Comparison of ENCODE assay signal across 29 cellular contexts in genomic region chr1:159664247-159664646, GRCh38. TPM values are rescaled to one million over a fixed set of nuclear protein-coding genes. Genes with fewer than 3 reads are reported as not detected.
"Had no signal": no experiment of that assay in that cellular context is flagged by ENCODE, and none has a peak within 500 bp of the region (broad histone marks: within the 10 kb centered on the region; RNA-seq: fewer than 3 reads in every experiment).

No MANE protein-coding gene starts in this region.

- H3K4me1 ChIP-seq: adrenal gland, ascending aorta, esophagus squamous epithelium, gastrocnemius medialis, stomach, suprapubic skin, tibial nerve, vagina had no signal

- H3K4me1 Mint-ChIP-seq: activated T-helper 17 cell treated with anti-CD3 and anti-CD28 coated beads, Interleukin-2, amount 50 U/mL, for 72 hours; neural crest cell; WTC11 had no signal

- H3K4me3 ChIP-seq: adrenal gland, ascending aorta, coronary artery, esophagus squamous epithelium, gastrocnemius medialis, left lung, lung, stomach, suprapubic skin, tibial nerve, vagina had no signal

- H3K4me3 Mint-ChIP-seq: activated naive CD8-positive, alpha-beta T cell; activated T-cell treated with anti-CD3 and anti-CD28 coated beads, Interleukin-2, amount 50 U/mL, for 24 hours; activated T-helper 17 cell treated with anti-CD3 and anti-CD28 coated beads, Interleukin-2, amount 50 U/mL, for 72 hours; endodermal cell; naive B cell; neural crest cell; stimulated activated memory B cell treated with anti-CD40 and anti-IgM and Interleukin-4, amounts not matched to agents 10 μg/mL and 1 μg/mL and 100 μg/mL, for 72 hours; WTC11 had no signal

- H3K9me3 ChIP-seq: adrenal gland, ascending aorta, esophagus squamous epithelium, gastrocnemius medialis, suprapubic skin, vagina had no signal

- H3K36me3 Mint-ChIP-seq: stimulated activated memory B cell treated with anti-CD40 and anti-IgM and Interleukin-4, amounts not matched to agents 10 μg/mL and 1 μg/mL and 100 μg/mL, for 72 hours; WTC11 had no signal

- H3K27me3 ChIP-seq: adrenal gland, ascending aorta, brain microvascular endothelial cell, esophagus squamous epithelium, gastrocnemius medialis, left lung, suprapubic skin, tibial nerve, vagina had no signal

- DNase-seq: activated CD8-positive, alpha-beta memory T cell treated with anti-CD3 and anti-CD28 coated beads for 24 hours; activated CD8-positive, alpha-beta memory T cell treated with anti-CD3 and anti-CD28 coated beads, Interleukin-2, amount 50 U/mL, for 4 hours; activated naive CD4-positive, alpha-beta T cell; activated T-cell treated with anti-CD3 and anti-CD28 coated beads, Interleukin-2, amount 50 U/mL, for 24 hours; adrenal gland; brain microvascular endothelial cell; central memory CD4-positive, alpha-beta T cell; endodermal cell; esophagus squamous epithelium; gastrocnemius medialis; hippocampal formation; kidney glomerular epithelial cell; left lung; naive B cell; small intestine; stomach had no signal

- H3K27ac ChIP-seq: adrenal gland, ascending aorta, brain microvascular endothelial cell, coronary artery, esophagus squamous epithelium, gastrocnemius medialis, stomach, suprapubic skin, tibial nerve, vagina had no signal

- H3K27ac Mint-ChIP-seq: activated naive CD8-positive, alpha-beta T cell; activated T-cell treated with anti-CD3 and anti-CD28 coated beads, Interleukin-2, amount 50 U/mL, for 24 hours; activated T-helper 17 cell treated with anti-CD3 and anti-CD28 coated beads, Interleukin-2, amount 50 U/mL, for 72 hours; endodermal cell; naive B cell; stimulated activated memory B cell treated with anti-CD40 and anti-IgM and Interleukin-4, amounts not matched to agents 10 μg/mL and 1 μg/mL and 100 μg/mL, for 72 hours; WTC11 had no signal

- H3K36me3 ChIP-seq: adrenal gland, ascending aorta, brain microvascular endothelial cell, esophagus squamous epithelium, gastrocnemius medialis, left lung, stomach, suprapubic skin, tibial nerve, vagina had no signal

RNA-seq across cellular contexts. Expression of gene CRP, which starts 50.1 kb away (rescaled TPM):
- total RNA-seq: activated T-helper 17 cell treated with anti-CD3 and anti-CD28 coated beads, Interleukin-2, amount 50 U/mL, for 72 hours; esophagus squamous epithelium; left lung; mesenteric fat pad; neural crest cell; renal cortical epithelial cell; stomach; tibial nerve; vagina had no signal
